In genomic region chr12:59736786-59737185, GRCh38 we compare ENCODE assay signal across 9 cellular contexts.
DNase-seq lines count a peak whose midpoint lies in the region; ATAC-seq lines count a peak whose summit lies in the region.
"Had no signal": no experiment of that assay in that cellular context is flagged by ENCODE, and none has a peak within 500 bp of the region (broad histone marks: within the 10 kb centered on the region; RNA-seq: fewer than 3 reads in every experiment).

No MANE protein-coding gene starts in this region.

- no peaks in the 10 kb centered on the region for H3K27me3 ChIP-seq in neuronal stem cell (ENCODE audit: control insufficient read depth in 3 of 3, insufficient read depth in 3 of 3, low read depth in 1 of 3, low read length in 3 of 3)

- no peak overlapping the region for H3K4me2 ChIP-seq in neuronal stem cell (ENCODE audit: insufficient read depth, low read length, poor library complexity, severe bottlenecking)

- H3K36me3 Mint-ChIP-seq in activated CD4-positive, alpha-beta memory T cell treated with anti-CD3 and anti-CD28 coated beads for 36 hours: peaks cover 36% of the 10 kb centered on the region

- H2BK5ac ChIP-seq in neuronal stem cell (ENCODE audit: low read length): no peak overlapping the region

- peak overlapping the region; percentile 11 for H2AFZ ChIP-seq in neuronal stem cell (ENCODE audit: low read length)

- no peak overlapping the region for H2BK120ac ChIP-seq in neuronal stem cell (ENCODE audit: low read depth, low read length)

- no peaks in the 10 kb centered on the region for H3K79me1 ChIP-seq in neuronal stem cell (ENCODE audit: low read depth, low read length)

- H3K36me3 ChIP-seq in neuronal stem cell (replicated peaks in 1 of 2; ENCODE audit: control insufficient read depth in 2 of 2, insufficient read depth in 2 of 2, low read length in 2 of 2): no peaks in the 10 kb centered on the region

- peaks cover 4% of the 10 kb centered on the region for H3K4me1 Mint-ChIP-seq in activated CD4-positive, alpha-beta memory T cell treated with anti-CD3 and anti-CD28 coated beads for 36 hours (ENCODE audit: low read depth)

- H3K4ac ChIP-seq in neuronal stem cell (ENCODE audit: low read length): no peak overlapping the region

- no peak overlapping the region for H3K27ac Mint-ChIP-seq in activated CD4-positive, alpha-beta memory T cell treated with anti-CD3 and anti-CD28 coated beads for 36 hours

- no peak overlapping the region for H2BK15ac ChIP-seq in neuronal stem cell (ENCODE audit: low read length)

- no peak overlapping the region for H3K23ac ChIP-seq in neuronal stem cell (ENCODE audit: low read depth, low read length, poor library complexity)

- H3K27ac ChIP-seq in neuronal stem cell (replicated peaks; ENCODE audit: low read length): no peak overlapping the region

- no CpG with 5 or more reads among the region's 1 CpG for WGBS in neuronal stem cell (ENCODE audit: extremely low coverage in 2 of 2, insufficient read length in 2 of 2, insufficient replicate concordance in 1 of 2), 2 donors

- intact Hi-C loops in activated CD4-positive, alpha-beta memory T cell treated with anti-CD3 and anti-CD28 coated beads for 36 hours (cut with micrococcal nuclease): no loop called here

- H4K91ac ChIP-seq in neuronal stem cell (ENCODE audit: low read depth, low read length, poor library complexity): no peak overlapping the region

- no peaks in the 10 kb centered on the region for H3K9me3 ChIP-seq in neuronal stem cell (replicated peaks in 1 of 2; ENCODE audit: control insufficient read depth in 2 of 2, insufficient read depth in 1 of 2, low read depth in 1 of 2, low read length in 2 of 2)

- no peak overlapping the region for H3K14ac ChIP-seq in neuronal stem cell (ENCODE audit: low read length)

- peaks cover 0 to 2% of the 10 kb centered on the region in 2 donors for H3K4me1 ChIP-seq in neuronal stem cell (ENCODE audit: control insufficient read depth in 2 of 2, insufficient read depth in 1 of 2, low read depth in 1 of 2, low read length in 2 of 2)

- H3K9ac ChIP-seq in neuronal stem cell (ENCODE audit: low read depth, low read length, poor library complexity): no peak overlapping the region

- H3K9me3 Mint-ChIP-seq in activated CD4-positive, alpha-beta memory T cell treated with anti-CD3 and anti-CD28 coated beads for 36 hours: no peaks in the 10 kb centered on the region

- DNase-seq in ELR (ENCODE audit: low read depth): peak; percentile 89
- peak; percentile 13 for DNase-seq in NCI-H345 treated with DMSO at 0.1 percent for 48 hours (lab: John Stamatoyannopoulos, UW; ENCODE audit: unreplicated experiment)
- DNase-seq in dermis blood vessel endothelial cell: peak; percentile 58
- no peak for DNase-seq in neuronal stem cell (ENCODE audit: low spot score)
- no peak for DNase-seq in kidney glomerular epithelial cell (lab: John Stamatoyannopoulos, UW)
- DNase-seq in activated CD4-positive, alpha-beta memory T cell treated with anti-CD3 and anti-CD28 coated beads for 36 hours: no peak
- DNase-seq: activated T-cell treated with anti-CD3 and anti-CD28 coated beads, Interleukin-2, amount 50 U/mL, for 48 hours; NCI-H510A treated with DMSO at 0.1 percent for 48 hours had no signal

- CTCF ChIA-PET in activated CD4-positive, alpha-beta memory T cell treated with anti-CD3 and anti-CD28 coated beads for 36 hours (lab: Charles Lee): no interaction called here

- H3K4me3 ChIP-seq in neuronal stem cell (ENCODE audit: low read length in 2 of 2): no peak overlapping the region

- no peak for ATAC-seq in HG03159 (IDR thresholded peaks at IDR 0.05; ENCODE audit: unreplicated experiment)

- H2BK12ac ChIP-seq in neuronal stem cell (ENCODE audit: low read length): no peak overlapping the region

- H3K18ac ChIP-seq in neuronal stem cell (ENCODE audit: low read length): no peak overlapping the region

- no peak overlapping the region for H3K4me3 Mint-ChIP-seq in activated CD4-positive, alpha-beta memory T cell treated with anti-CD3 and anti-CD28 coated beads for 36 hours

- H4K8ac ChIP-seq in neuronal stem cell (ENCODE audit: low read depth, low read length): no peak overlapping the region

- POLR2A ChIA-PET in activated CD4-positive, alpha-beta memory T cell treated with anti-CD3 and anti-CD28 coated beads for 36 hours (lab: Charles Lee): no interaction called here

- no peaks in the 10 kb centered on the region for H3K27me3 Mint-ChIP-seq in activated CD4-positive, alpha-beta memory T cell treated with anti-CD3 and anti-CD28 coated beads for 36 hours

- no peak overlapping the region for H2AK5ac ChIP-seq in neuronal stem cell (ENCODE audit: low read depth, low read length)

Comparison
In these comparisons a context has a peak if more than half of its experiments do, and no peak if none do; other contexts are left out.
1. DNase-seq: peak in ELR (single experiment), NCI-H345 treated with DMSO at 0.1 percent for 48 hours (single experiment) and dermis blood vessel endothelial cell (single experiment); none in neuronal stem cell (single experiment), kidney glomerular epithelial cell (single experiment) and activated CD4-positive, alpha-beta memory T cell treated with anti-CD3 and anti-CD28 coated beads for 36 hours (single experiment).